20 cellular contexts compared by ENCODE assay signal in the genomic region with DNA sequence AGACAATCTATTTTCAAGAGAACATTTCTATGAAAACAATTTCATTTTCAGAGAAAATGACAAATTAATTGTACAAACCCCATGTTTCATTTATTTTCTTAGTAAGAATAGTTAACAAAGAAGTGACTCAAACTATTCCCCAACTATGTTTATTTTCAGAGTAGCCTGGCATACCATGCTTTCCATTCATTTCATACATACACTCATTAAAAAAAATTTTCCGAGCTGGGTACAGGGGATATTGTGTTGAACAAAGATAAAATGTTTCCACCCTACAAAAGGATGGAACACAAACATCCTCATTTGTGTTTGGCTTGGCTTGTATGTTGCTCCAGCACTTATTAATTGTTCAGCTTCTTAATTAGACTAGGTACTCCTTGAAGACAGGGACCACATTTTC.
"Had no signal": no experiment of that assay in that cellular context is flagged by ENCODE, and none has a peak within 500 bp of the region (broad histone marks: within the 10 kb centered on the region; RNA-seq: fewer than 3 reads in every experiment).

No MANE protein-coding gene starts in this region.

- H3K4me3 ChIP-seq: heart right ventricle, lung, pancreas, right lobe of liver, suprapubic skin, vagina had no signal

- DNase-seq: effector memory CD8-positive, alpha-beta T cell; foreskin melanocyte; glutamatergic neuron; heart right ventricle; hypothalamus; immature natural killer cell; natural killer cell; pancreas; retina; right lobe of liver; small intestine; stimulated activated CD4-positive, alpha-beta T cell treated with anti-CD3 and anti-CD28 coated beads, Interleukin-15, amount 100 ng/mL, for 24 hours; stimulated activated CD4-positive, alpha-beta T cell treated with anti-CD3 and anti-CD28 coated beads, Interleukin-2, amount 100 ng/mL, for 48 hours; stimulated activated naive B cell treated with anti-CD40 and anti-IgM and Interleukin-4, amounts not matched to agents 10 μg/mL and 1 μg/mL and 100 μg/mL, for 72 hours; stimulated activated naive CD8-positive, alpha-beta T cell treated with anti-CD3 and anti-CD28 coated beads, Interleukin-15, amount 100 ng/mL, for 72 hours; trophoblast cell had no signal

- H3K27me3 ChIP-seq: heart right ventricle, neutrophil, pancreas, right lobe of liver, suprapubic skin, vagina had no signal

- H3K36me3 ChIP-seq: neutrophil, pancreas, right lobe of liver, vagina had no signal

- H3K9me3 ChIP-seq: heart right ventricle, neutrophil, pancreas, right lobe of liver, suprapubic skin, vagina had no signal

- H3K4me1 ChIP-seq: heart right ventricle, pancreas, right lobe of liver, suprapubic skin, vagina had no signal

- H3K27ac ChIP-seq: heart right ventricle, neutrophil, pancreas, right lobe of liver, suprapubic skin, vagina had no signal
